In the genomic region with DNA sequence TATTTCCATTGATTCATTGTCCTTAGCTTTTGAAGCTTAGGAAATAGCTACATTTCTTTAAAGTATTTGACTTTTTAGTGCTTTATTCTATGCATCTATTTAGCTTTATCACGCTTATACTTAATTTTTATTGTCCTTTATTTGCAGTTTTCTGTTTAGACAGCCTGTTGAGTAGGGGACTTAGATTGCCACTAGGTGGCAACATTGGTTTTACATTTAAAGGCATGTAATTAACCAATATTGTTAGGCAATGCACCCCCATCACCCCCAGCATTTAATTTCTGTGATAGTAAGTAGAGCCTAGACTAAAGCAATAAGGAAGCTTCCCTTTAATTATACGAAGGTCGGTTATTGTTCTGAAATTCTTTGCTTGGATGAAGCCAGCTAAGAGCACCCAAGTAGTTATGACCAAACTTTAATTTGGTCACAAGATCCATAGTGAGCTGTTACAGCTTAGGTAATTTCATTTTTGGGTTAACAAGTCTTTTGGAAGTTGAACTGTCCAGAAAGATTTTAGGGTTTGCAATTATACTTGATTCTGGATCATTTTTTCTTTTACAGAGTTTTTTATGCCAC, we compare ENCODE assay signal across 8 cellular contexts. TPM values are rescaled to one million over a fixed set of nuclear protein-coding genes. Genes with fewer than 3 reads are reported as not detected.
DNase-seq lines count a peak whose midpoint lies in the region; ATAC-seq and TF ChIP-seq lines count a peak whose summit lies in the region.

No MANE protein-coding gene starts in this region.

- H3K36me3 ChIP-seq in mucosa of descending colon (ENCODE audit: low read depth), result no peaks in the 10 kb centered on the region

- H3K9me3 ChIP-seq in mucosa of descending colon, result no peaks in the 10 kb centered on the region

- ATAC-seq in mucosa of descending colon (peak; percentile 60), GM21576 (IDR thresholded peaks at IDR 0.05; ENCODE audit: unreplicated experiment) (no peak), HG03520 (IDR thresholded peaks at IDR 0.05; ENCODE audit: unreplicated experiment) (no peak)

- H3K4me1 ChIP-seq in mucosa of descending colon (ENCODE audit: low read depth), result no peaks in the 10 kb centered on the region

- DNase-seq in AG10803 (ENCODE audit: low read depth) (peak; percentile 69), GM20000 (ENCODE audit: low spot score) (peak; percentile 21), NOMO-1 (lab: John Stamatoyannopoulos, UW; ENCODE audit: unreplicated experiment in 2 of 2) (peak; percentile 50 to 75), dermis microvascular lymphatic vessel endothelial cell (ENCODE audit: low read depth in 2 of 2) (peak; percentile 24 to 51), mucosa of descending colon (peak in 1 of 3 donors; percentile 68), NCI-H187 (lab: John Stamatoyannopoulos, UW) (no peak)

- intact Hi-C loops in mucosa of descending colon (cut with DNase I, micrococcal nuclease), result loop anchor here (10.0 kb wide), 1 partner anchor 189 kb away; no protein-coding TSS in a partner anchor

- TF ChIP-seq CTCF in AG10803 (conservative IDR thresholded peaks at IDR 0.05; ENCODE audit: low read length), result peak; percentile 81
- peak; percentile 32 for TF ChIP-seq CTCF in GM20000 (IDR thresholded peaks at IDR 0.05; ENCODE audit: extremely low read depth, missing control alignments)
- TF ChIP-seq CTCF in mucosa of descending colon (IDR thresholded peaks at IDR 0.05), result peak; percentile 24

- H3K4me3 ChIP-seq in AG10803 (ENCODE audit: low read length), result no peak overlapping the region
- no peak overlapping the region for H3K4me3 ChIP-seq in mucosa of descending colon

RNA-seq across cellular contexts. Expression of a gene that starts 36.5 kb away (rescaled TPM):
- total RNA-seq in dermis microvascular lymphatic vessel endothelial cell (30.8 and 33.0 TPM in 2 replicates), mucosa of descending colon (1 to 10 TPM; 3.1 to 5.1 (median 4.0) TPM)

Comparison
In these comparisons a context has a peak if more than half of its experiments do, and no peak if none do; other contexts are left out.
1. DNase-seq: peak in AG10803 (single experiment), GM20000 (single experiment), NOMO-1 (2 of 2) and dermis microvascular lymphatic vessel endothelial cell (2 of 2); none in NCI-H187 (0 of 2).
2. CTCF ChIP-seq: peak in every context shown above with its lines; median percentile 81 in AG10803; 32 in GM20000; 24 in mucosa of descending colon.